Comparison of ENCODE assay signal across 8 cellular contexts in genomic region chr17:30093463-30094147, GRCh38. TPM values are rescaled to one million over a fixed set of nuclear protein-coding genes. Genes with fewer than 3 reads are reported as not detected.
DNase-seq lines count a peak whose midpoint lies in the region; ATAC-seq and TF ChIP-seq lines count a peak whose summit lies in the region.

No MANE protein-coding gene starts in this region.

- H3K27ac ChIP-seq in iPS DF 6.9 (ENCODE audit: low read length) = no peak overlapping the region

- no CpG with 5 or more reads among the region's 12 CpGs for WGBS in iPS DF 6.9 (ENCODE audit: insufficient coverage, insufficient read length)

- peaks cover 30% of the 10 kb centered on the region for H3K4me1 Mint-ChIP-seq in brain

- ATAC-seq in HG02623 (IDR thresholded peaks at IDR 0.05; ENCODE audit: unreplicated experiment) = no peak

- TF ChIP-seq CTCF in NB4 (IDR thresholded peaks at IDR 0.05; ENCODE audit: low read depth, low read length) = peak; percentile 61
- peak; percentile 76 to 84 for TF ChIP-seq CTCF in brain (conservative IDR thresholded peaks at IDR 0.05)

- no peaks in the 10 kb centered on the region for H3K36me3 ChIP-seq in iPS DF 6.9 (ENCODE audit: control insufficient read depth, insufficient read depth, low read length)

- no peaks in the 10 kb centered on the region for H3K4me1 ChIP-seq in iPS DF 6.9 (ENCODE audit: control insufficient read depth, insufficient read depth, low read length)

- H3K27me3 Mint-ChIP-seq in brain = peaks cover 3% of the 10 kb centered on the region

- peak overlapping the region in 1 of 5 experiments; percentile 3 for H3K27ac Mint-ChIP-seq in brain

- H3K4me3 Mint-ChIP-seq in brain = peak overlapping the region in 2 of 5 experiments; percentile 4 to 9

- H3K9me3 ChIP-seq in iPS DF 6.9 (ENCODE audit: control insufficient read depth, insufficient read depth, low read length) = no peaks in the 10 kb centered on the region

- TF ChIP-seq POLR2A in NB4 (IDR thresholded peaks at IDR 0.05; ENCODE audit: extremely low read depth, insufficient read length) = no peak

- no peaks in the 10 kb centered on the region for H3K27me3 ChIP-seq in iPS DF 6.9 (ENCODE audit: control insufficient read depth, insufficient read depth, low read length)

- H3K9me3 Mint-ChIP-seq in brain = no peaks in the 10 kb centered on the region

- H3K4me3 ChIP-seq in NB4 (ENCODE audit: low read depth, low read length) (no peak overlapping the region), iPS DF 6.9 (ENCODE audit: low read length) (no peak overlapping the region)

- DNase-seq in NK-92 treated with Interleukin-12 subunit alpha and Interleukin-12 subunit beta, amount 100 ng/mL, for 24 hours (lab: John Stamatoyannopoulos, UW) = peak; percentile 9
- no peak for DNase-seq in NK-92 (lab: John Stamatoyannopoulos, UW; ENCODE audit: unreplicated experiment)
- DNase-seq in NB4 (ENCODE audit: low read depth) = peak; percentile 78
- peak in 3 of 5 donors; percentile 31 to 41 (median 41) for DNase-seq in T-helper 1 cell
- peak; percentile 39 for DNase-seq in iPS DF 6.9 (ENCODE audit: low read depth, low spot score)
- DNase-seq in stimulated activated CD4-positive, alpha-beta T cell treated with anti-CD3 and anti-CD28 coated beads, Interleukin-12 subunit alpha, Interleukin-12 subunit beta, amount 100 ng/mL, for 48 hours (ENCODE audit: low read depth in 2 of 3, low spot score in 1 of 3) = peak in 2 of 3 donors; percentile 14 to 80

- no peaks in the 10 kb centered on the region for H3K36me3 Mint-ChIP-seq in brain

RNA-seq across cellular contexts. Expression of gene NSRP1, which starts 23.0 kb away (rescaled TPM):
- 13.1 TPM for polyA plus RNA-seq in brain (ENCODE audit: insufficient read depth, low read depth, low replicate concordance)
